In the genomic region with DNA sequence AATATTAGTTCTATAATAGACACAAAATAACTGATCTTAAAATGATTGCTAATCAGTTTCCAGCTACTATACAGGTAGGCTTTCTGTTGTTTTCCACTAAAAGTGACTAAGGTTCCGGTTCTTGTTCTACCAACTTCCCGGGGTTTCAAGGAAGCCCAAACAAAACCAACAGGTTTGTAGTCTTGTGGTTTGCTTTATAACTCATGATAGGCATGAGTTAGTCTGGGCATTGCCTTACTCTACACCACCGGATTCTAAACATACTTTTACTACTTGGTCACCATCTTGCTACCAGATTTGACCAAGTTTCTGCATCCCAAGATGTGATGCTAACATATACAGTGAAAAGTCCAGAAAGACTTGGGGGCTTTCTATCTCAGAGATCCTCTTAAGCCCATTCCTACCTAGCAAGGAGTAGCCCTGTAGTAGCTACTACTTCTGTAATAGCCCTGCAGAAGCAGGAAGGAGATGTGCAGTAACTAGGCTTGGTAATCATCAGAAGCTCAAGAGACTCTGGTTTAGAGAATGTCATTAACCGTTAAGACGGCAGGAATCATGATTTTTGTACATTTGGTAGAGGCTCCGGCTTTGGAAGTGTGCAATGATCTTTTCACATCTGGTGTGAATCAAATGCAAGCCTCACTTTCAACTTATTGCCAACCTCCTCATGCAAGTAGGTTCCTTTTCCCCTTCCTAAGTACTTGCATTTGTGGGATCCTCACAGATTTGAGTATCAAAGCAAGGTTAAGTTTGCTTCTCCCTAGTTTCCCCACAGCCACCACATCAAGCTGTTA, we compare ENCODE assay signal across 8 cellular contexts. TPM values are rescaled to one million over a fixed set of nuclear protein-coding genes. Genes with fewer than 3 reads are reported as not detected.
DNase-seq lines count a peak whose midpoint lies in the region; ATAC-seq and TF ChIP-seq lines count a peak whose summit lies in the region.

No MANE protein-coding gene starts in this region.

- H3K79me1 ChIP-seq in mesendoderm (ENCODE audit: low read length) = peaks cover 8% of the 10 kb centered on the region

- CTCF ChIA-PET in RWPE1 (lab: Yijun Ruan, JAX) = interaction anchor here (0.6 to 0.7 kb wide), 2 partner anchors 14 to 187 kb away, joined by 3 read pairs; partner anchors contain the start of gene NXPH3

- no peak overlapping the region for H2BK120ac ChIP-seq in mesendoderm (ENCODE audit: low read depth, low read length)

- no peak overlapping the region for H3K18ac ChIP-seq in mesendoderm (ENCODE audit: low read length)

- no peak overlapping the region for H4K8ac ChIP-seq in mesendoderm (ENCODE audit: low read depth, low read length)

- 64% methylated on average over 6 of the region's 6 CpGs for WGBS in right cardiac atrium
- no CpG with 5 or more reads among the region's 6 CpGs for WGBS in mesendoderm (ENCODE audit: extremely low coverage, insufficient coverage, low lambda C conversion rate)

- H2BK15ac ChIP-seq in mesendoderm (replicated peaks; ENCODE audit: low read depth) = no peak overlapping the region

- no peak overlapping the region for H3K56ac ChIP-seq in mesendoderm (ENCODE audit: low read length)

- in situ Hi-C loops in astrocyte of the cerebellum (cut with HindIII; ENCODE audit: low sequenced_read_pairs) = no loop called here

- POLR2A ChIA-PET in RWPE1 (lab: Yijun Ruan, JAX; ENCODE audit: low non-redundant PET) = interaction anchor here (0.6 kb wide), 1 partner anchor 12 kb away, joined by 4 read pairs; no protein-coding TSS in a partner anchor

- intact Hi-C loops in right cardiac atrium (cut with DNase I) (no loop called here), upper lobe of right lung (cut with DNase I) (loop anchor here (5.0 kb wide), 1 partner anchor 45 kb away; no protein-coding TSS in a partner anchor)

- no peak overlapping the region for H3K27ac ChIP-seq in cardiac muscle cell
- no peak overlapping the region for H3K27ac ChIP-seq in right cardiac atrium (ENCODE audit: low read length)
- H3K27ac ChIP-seq in mesendoderm (ENCODE audit: low read depth, low read length) = no peak overlapping the region
- no peak overlapping the region for H3K27ac ChIP-seq in upper lobe of right lung
- no peak overlapping the region for H3K27ac ChIP-seq in RWPE1

- H2BK5ac ChIP-seq in mesendoderm (ENCODE audit: low read length) = no peak overlapping the region

- peak overlapping the region; percentile 72 for H3K9ac ChIP-seq in mesendoderm (ENCODE audit: low read length)

- H3K36me3 ChIP-seq in cardiac muscle cell (no peaks in the 10 kb centered on the region), mesendoderm (ENCODE audit: control insufficient read depth, insufficient read depth, low read length) (no peaks in the 10 kb centered on the region), upper lobe of right lung (no peaks in the 10 kb centered on the region)

- H3K9me3 ChIP-seq in cardiac muscle cell (ENCODE audit: low read depth) (no peaks in the 10 kb centered on the region), right cardiac atrium (ENCODE audit: control insufficient read depth, low read length) (no peaks in the 10 kb centered on the region), upper lobe of right lung (no peaks in the 10 kb centered on the region)

- ATAC-seq in right cardiac atrium (no peak), upper lobe of right lung (no peak), GM19395 (IDR thresholded peaks at IDR 0.05; ENCODE audit: unreplicated experiment) (no peak)

- H3K23ac ChIP-seq in mesendoderm (ENCODE audit: low read length) = no peak overlapping the region

- no peak overlapping the region for H3K4me2 ChIP-seq in mesendoderm (ENCODE audit: low read length)

- no peak for TF ChIP-seq CTCF in cardiac muscle cell (IDR thresholded peaks at IDR 0.05; ENCODE audit: low read depth, low read length)
- TF ChIP-seq CTCF in astrocyte of the cerebellum (IDR thresholded peaks at IDR 0.05; ENCODE audit: low read depth, low read length, missing control alignments) = no peak
- no peak for TF ChIP-seq CTCF in upper lobe of right lung (IDR thresholded peaks at IDR 0.05)
- no peak for TF ChIP-seq CTCF in RWPE1 (conservative IDR thresholded peaks at IDR 0.05; ENCODE audit: low read depth)

- peaks cover 11% of the 10 kb centered on the region for H3K27me3 ChIP-seq in cardiac muscle cell
- no peaks in the 10 kb centered on the region for H3K27me3 ChIP-seq in right cardiac atrium (ENCODE audit: control insufficient read depth, insufficient read depth)
- no peaks in the 10 kb centered on the region for H3K27me3 ChIP-seq in mesendoderm (ENCODE audit: insufficient read depth, low read length, poor library complexity)
- no peaks in the 10 kb centered on the region for H3K27me3 ChIP-seq in upper lobe of right lung

- peaks cover 5% of the 10 kb centered on the region for H3K4me1 ChIP-seq in cardiac muscle cell (ENCODE audit: low read depth)
- H3K4me1 ChIP-seq in right cardiac atrium (ENCODE audit: control insufficient read depth, insufficient read depth, low read length) = peaks cover 1% of the 10 kb centered on the region
- peaks cover 2% of the 10 kb centered on the region for H3K4me1 ChIP-seq in mesendoderm (ENCODE audit: control insufficient read depth, low read depth, low read length)
- H3K4me1 ChIP-seq in upper lobe of right lung = peaks cover 4% of the 10 kb centered on the region

- DNase-seq in cardiac muscle cell (ENCODE audit: low read depth in 1 of 2, low spot score in 1 of 2) = no peak
- no peak for DNase-seq in right cardiac atrium
- DNase-seq in astrocyte of the cerebellum (ENCODE audit: low read depth) = no peak
- DNase-seq in mesendoderm = no peak
- DNase-seq in upper lobe of right lung = no peak
- no peak for DNase-seq in RWPE1 (ENCODE audit: low spot score)
- DNase-seq in NCI-H524 treated with DMSO at 0.1 percent for 48 hours (lab: John Stamatoyannopoulos, UW) = no peak

- no peak overlapping the region for H3K4ac ChIP-seq in mesendoderm (ENCODE audit: low read depth, low read length)

- no peak overlapping the region for H4K5ac ChIP-seq in mesendoderm (ENCODE audit: low read length)

- peaks cover 6% of the 10 kb centered on the region for H3K79me2 ChIP-seq in mesendoderm (ENCODE audit: control insufficient read depth, insufficient read depth, low read length)

- H3K4me3 ChIP-seq in cardiac muscle cell (peak overlapping the region; percentile 86), right cardiac atrium (ENCODE audit: low read length) (no peak overlapping the region), astrocyte of the cerebellum (ENCODE audit: low read depth, low read length) (peak overlapping the region; percentile 63), mesendoderm (ENCODE audit: low read length) (no peak overlapping the region), upper lobe of right lung (peak overlapping the region; percentile 67)

- H2AK5ac ChIP-seq in mesendoderm (ENCODE audit: low read length) = no peak overlapping the region

RNA-seq across cellular contexts. Expression of gene FAM117A, which starts 1.6 kb away (rescaled TPM):
- total RNA-seq in cardiac muscle cell (19.2 and 30.9 TPM in 2 replicates), right cardiac atrium (10 to 100 TPM in 3 of 4 donors, 1 to 10 TPM in 1; 9.9 to 22.8 (median 17.5) TPM), upper lobe of right lung (11.8 TPM)
- polyA plus RNA-seq in cardiac muscle cell (21.8 and 25.5 TPM in 2 replicates), right cardiac atrium (16.9 TPM)
- polyA plus RNA-seq in mesendoderm (2013, experiment 1 of 2) = 18.5 TPM
- 19.6 TPM for polyA plus RNA-seq in mesendoderm (2013, experiment 2 of 2)

RNA-seq across cellular contexts. Expression of gene KAT7, which starts 26.1 kb away (rescaled TPM):
- total RNA-seq in cardiac muscle cell (31.3 and 33.1 TPM in 2 replicates), right cardiac atrium (10 to 100 TPM; 55.8 to 68.2 (median 57.2) TPM), upper lobe of right lung (61.4 TPM)
- polyA plus RNA-seq in cardiac muscle cell (30.0 and 57.4 TPM in 2 replicates), right cardiac atrium (17.5 TPM)
- polyA plus RNA-seq in mesendoderm (2013, experiment 1 of 2) = 82.4 TPM
- polyA plus RNA-seq in mesendoderm (2013, experiment 2 of 2) = 83.9 TPM

RNA-seq across cellular contexts. Expression of gene SLC35B1, which starts 54.6 kb away (rescaled TPM):
- 73.3 and 139 TPM in 2 replicates for total RNA-seq in cardiac muscle cell
- polyA plus RNA-seq in cardiac muscle cell = 77.0 and 143 TPM in 2 replicates
- total RNA-seq in right cardiac atrium = 10 to 100 TPM; 48.6 to 75.5 (median 56.2) TPM
- 56.1 TPM for polyA plus RNA-seq in right cardiac atrium
- polyA plus RNA-seq in mesendoderm (2013, experiment 1 of 2) = 59.4 TPM
- polyA plus RNA-seq in mesendoderm (2013, experiment 2 of 2) = 58.0 TPM
- 48.1 TPM for total RNA-seq in upper lobe of right lung

Comparison
In these comparisons a context has a peak if more than half of its experiments do, and no peak if none do; other contexts are left out.
1. H3K4me3 ChIP-seq: peak in cardiac muscle cell (single experiment), astrocyte of the cerebellum (single experiment) and upper lobe of right lung (single experiment); none in right cardiac atrium (single experiment) and mesendoderm (single experiment).